In the genomic region with DNA sequence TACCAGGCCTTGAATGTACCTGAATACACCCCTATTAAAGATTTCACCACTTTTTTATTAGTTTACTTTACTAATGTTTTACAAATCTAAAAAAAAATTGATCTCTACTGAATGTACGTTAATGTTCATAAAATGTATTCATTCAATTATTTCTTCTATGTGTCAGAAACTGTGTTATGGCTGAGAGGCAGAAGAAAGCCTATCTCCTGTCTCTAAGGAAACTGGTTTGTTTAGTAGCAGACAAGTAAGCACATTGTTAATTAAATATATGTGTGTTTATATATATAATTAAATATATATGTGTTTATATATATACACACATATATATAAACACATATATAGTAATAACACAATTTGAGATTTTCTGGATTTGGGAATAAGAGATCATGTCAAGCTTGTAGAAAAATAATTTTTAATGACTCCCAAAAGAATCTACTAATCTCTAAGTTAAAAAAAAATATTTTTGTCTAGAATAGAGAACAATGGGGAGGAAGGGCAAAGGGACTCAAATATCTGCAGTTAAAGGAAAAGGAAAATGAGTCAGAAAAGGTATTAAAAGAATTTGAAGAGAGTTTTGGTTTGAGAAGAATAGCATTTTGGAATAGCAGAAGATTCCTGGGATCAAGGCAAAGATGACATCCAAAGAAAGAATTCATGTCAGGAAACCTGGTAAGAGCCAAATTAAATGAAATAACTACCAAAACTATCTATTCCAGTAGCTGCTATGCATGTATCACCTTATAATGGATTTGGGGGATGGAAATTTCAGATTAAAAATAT, we compare ENCODE assay signal across 22 cellular contexts.
"Had no signal": no experiment of that assay in that cellular context is flagged by ENCODE, and none has a peak within 500 bp of the region (broad histone marks: within the 10 kb centered on the region; RNA-seq: fewer than 3 reads in every experiment).

No MANE protein-coding gene starts in this region.

- ATAC-seq: effector memory CD8-positive, alpha-beta T cell; left lung; mucosa of descending colon; naive thymus-derived CD8-positive, alpha-beta T cell had no signal

- H3K9me3 ChIP-seq: left lung, mucosa of descending colon, upper lobe of left lung had no signal

- H3K27ac ChIP-seq: hepatocyte, left lung, parathyroid adenoma, upper lobe of left lung had no signal

- H3K27me3 ChIP-seq: hepatocyte, left lung, upper lobe of left lung had no signal

- DNase-seq: activated B cell treated with CpG ODN at 0.5 μM for 24 hours; activated CD4-positive, alpha-beta T cell treated with anti-CD3 and anti-CD28 coated beads for 48 hours; activated gamma-delta T cell treated with Interleukin-2 at 50 U/mL for 16 hours; amygdala; effector memory CD8-positive, alpha-beta T cell; erythroblast; islet precursor cell; naive thymus-derived CD8-positive, alpha-beta T cell; stimulated activated CD4-positive, alpha-beta T cell treated with anti-CD3 and anti-CD28 coated beads, Interleukin-15, amount 100 ng/mL, for 24 hours; stimulated activated CD4-positive, alpha-beta T cell treated with anti-CD3 and anti-CD28 coated beads, Interleukin-4, amount 100 ng/mL, for 4 hours; stimulated activated CD8-positive, alpha-beta memory T cell treated with anti-CD3 and anti-CD28 coated beads, Interleukin-4, amount 100 ng/mL, for 48 hours; SW 1271 had no signal

- H3K36me3 ChIP-seq: left lung, upper lobe of left lung had no signal

- H3K4me2 ChIP-seq: hepatocyte had no signal

- H3K27ac Mint-ChIP-seq: activated B cell treated with CpG ODN at 0.5 μM for 24 hours; activated naive CD8-positive, alpha-beta T cell; brain; effector memory CD8-positive, alpha-beta T cell; memory B cell; naive thymus-derived CD8-positive, alpha-beta T cell; stimulated activated naive CD8-positive, alpha-beta T cell treated with anti-CD3 and anti-CD28 coated beads, Interleukin-15, Interleukin-2, amounts not matched to agents 100 ng/mL and 50 ng/mL, for 24 hours; T-helper 2 cell treated with Interferon-gamma antibody and Interleukin-4, amounts not matched to agents 5 μg/mL and 100 μg/mL, for 36 hours had no signal

- H2AFZ ChIP-seq: hepatocyte, parathyroid adenoma had no signal

- H3K79me2 ChIP-seq: hepatocyte, parathyroid adenoma had no signal

- H3K36me3 Mint-ChIP-seq: activated naive CD8-positive, alpha-beta T cell; brain; memory B cell had no signal

- H3K4me3 Mint-ChIP-seq: activated B cell treated with CpG ODN at 0.5 μM for 24 hours; activated naive CD8-positive, alpha-beta T cell; brain; effector memory CD8-positive, alpha-beta T cell; memory B cell; naive thymus-derived CD8-positive, alpha-beta T cell; stimulated activated naive CD8-positive, alpha-beta T cell treated with anti-CD3 and anti-CD28 coated beads, Interleukin-15, Interleukin-2, amounts not matched to agents 100 ng/mL and 50 ng/mL, for 24 hours; T-helper 2 cell treated with Interferon-gamma antibody and Interleukin-4, amounts not matched to agents 5 μg/mL and 100 μg/mL, for 36 hours had no signal

- H3K4me3 ChIP-seq: hepatocyte, left lung, mucosa of descending colon, upper lobe of left lung had no signal

- H3K4me1 Mint-ChIP-seq: activated B cell treated with CpG ODN at 0.5 μM for 24 hours, brain had no signal

- H3K9ac ChIP-seq: parathyroid adenoma had no signal

- H3K9me3 Mint-ChIP-seq: effector memory CD8-positive, alpha-beta T cell; stimulated activated naive CD8-positive, alpha-beta T cell treated with anti-CD3 and anti-CD28 coated beads, Interleukin-15, Interleukin-2, amounts not matched to agents 100 ng/mL and 50 ng/mL, for 24 hours; T-helper 2 cell treated with Interferon-gamma antibody and Interleukin-4, amounts not matched to agents 5 μg/mL and 100 μg/mL, for 36 hours had no signal

- H3K4me1 ChIP-seq: parathyroid adenoma had no signal
